In genomic region chr14:31568151-31568550, GRCh38 we compare ENCODE assay signal across 20 cellular contexts. TPM values are rescaled to one million over a fixed set of nuclear protein-coding genes. Genes with fewer than 3 reads are reported as not detected.
A peak's percentile ranks its signal among the peaks of the same experiment; 100 is the strongest.
DNase-seq lines count a peak whose midpoint lies in the region; ATAC-seq and TF ChIP-seq lines count a peak whose summit lies in the region.
"Had no signal": no experiment of that assay in that cellular context is flagged by ENCODE, and none has a peak within 500 bp of the region (broad histone marks: within the 10 kb centered on the region; RNA-seq: fewer than 3 reads in every experiment).

No MANE protein-coding gene starts in this region.

- BruUV-seq in MCF 10A (replicated peaks; lab: Mats Ljungman, UMichigan): no TSS peak

- DNase-seq in MCF 10A (ENCODE audit: unreplicated experiment): peak; percentile 4
- DNase-seq in breast epithelium (ENCODE audit: low spot score in 2 of 2): no peak
- DNase-seq in adipocyte (ENCODE audit: low read depth): no peak
- DNase-seq in fibroblast of the aortic adventitia (ENCODE audit: low read depth): peak; percentile 56
- no peak for DNase-seq in NAMALWA (ENCODE audit: low spot score)
- no peak for DNase-seq in NCI-H2171 (lab: John Stamatoyannopoulos, UW)
- DNase-seq in NCI-H510A (lab: John Stamatoyannopoulos, UW): no peak
- DNase-seq: ACHN; activated CD8-positive, alpha-beta memory T cell treated with anti-CD3 and anti-CD28 coated beads for 24 hours; CD8-positive, alpha-beta memory T cell; colonic mucosa; NCI-H1105; uterus had no signal

- peaks cover 8% of the 10 kb centered on the region for H3K4me1 Mint-ChIP-seq in MCF 10A (ENCODE audit: insufficient read depth, unreplicated experiment)
- peaks cover 13% of the 10 kb centered on the region for H3K4me1 Mint-ChIP-seq in stimulated activated memory B cell treated with anti-CD40 and anti-IgM and Interleukin-4, amounts not matched to agents 10 μg/mL and 1 μg/mL and 100 μg/mL, for 72 hours
- H3K4me1 Mint-ChIP-seq: WTC11 had no signal

- intact Hi-C loops in MCF 10A (cut with micrococcal nuclease) (no loop called here), breast epithelium (cut with DNase I; ENCODE audit: low total_unique reads) (no loop called here)

- CTCF ChIA-PET in MCF 10A (lab: Yijun Ruan, JAX): interaction anchor here (0.7 kb wide), 1 partner anchor 32 kb away, joined by 3 read pairs; no protein-coding TSS in a partner anchor

- POLR2A ChIA-PET in MCF 10A (lab: Yijun Ruan, JAX): interaction anchor here (1.6 kb wide), 1 partner anchor 148 kb away, joined by 3 read pairs; the partner anchor contains the start of gene HEATR5A

- no peaks in the 10 kb centered on the region for H3K9me3 Mint-ChIP-seq in MCF 10A (ENCODE audit: unreplicated experiment)
- H3K9me3 Mint-ChIP-seq in stimulated activated memory B cell treated with anti-CD40 and anti-IgM and Interleukin-4, amounts not matched to agents 10 μg/mL and 1 μg/mL and 100 μg/mL, for 72 hours: no peaks in the 10 kb centered on the region
- H3K9me3 Mint-ChIP-seq: activated T-helper 17 cell treated with anti-CD3 and anti-CD28 coated beads, Interleukin-2, amount 50 U/mL, for 72 hours; CD8-positive, alpha-beta memory T cell; stimulated activated naive CD8-positive, alpha-beta T cell treated with anti-CD3 and anti-CD28 coated beads, Interleukin-15, Interleukin-2, amounts not matched to agents 100 ng/mL and 50 ng/mL, for 24 hours; WTC11 had no signal

- no peak overlapping the region for H3K27ac Mint-ChIP-seq in MCF 10A (ENCODE audit: low read depth, unreplicated experiment)
- peak overlapping the region; percentile 42 for H3K27ac Mint-ChIP-seq in stimulated activated memory B cell treated with anti-CD40 and anti-IgM and Interleukin-4, amounts not matched to agents 10 μg/mL and 1 μg/mL and 100 μg/mL, for 72 hours
- H3K27ac Mint-ChIP-seq: activated T-helper 17 cell treated with anti-CD3 and anti-CD28 coated beads, Interleukin-2, amount 50 U/mL, for 72 hours; stimulated activated naive CD8-positive, alpha-beta T cell treated with anti-CD3 and anti-CD28 coated beads, Interleukin-15, Interleukin-2, amounts not matched to agents 100 ng/mL and 50 ng/mL, for 24 hours; WTC11 had no signal

- H3K4me3 Mint-ChIP-seq in MCF 10A (ENCODE audit: unreplicated experiment): no peak overlapping the region
- no peak overlapping the region for H3K4me3 Mint-ChIP-seq in stimulated activated memory B cell treated with anti-CD40 and anti-IgM and Interleukin-4, amounts not matched to agents 10 μg/mL and 1 μg/mL and 100 μg/mL, for 72 hours
- H3K4me3 Mint-ChIP-seq: activated T-helper 17 cell treated with anti-CD3 and anti-CD28 coated beads, Interleukin-2, amount 50 U/mL, for 72 hours; CD8-positive, alpha-beta memory T cell; stimulated activated naive CD8-positive, alpha-beta T cell treated with anti-CD3 and anti-CD28 coated beads, Interleukin-15, Interleukin-2, amounts not matched to agents 100 ng/mL and 50 ng/mL, for 24 hours; WTC11 had no signal

- H3K27me3 Mint-ChIP-seq in MCF 10A (ENCODE audit: insufficient read depth, unreplicated experiment): no peaks in the 10 kb centered on the region
- H3K27me3 Mint-ChIP-seq in stimulated activated memory B cell treated with anti-CD40 and anti-IgM and Interleukin-4, amounts not matched to agents 10 μg/mL and 1 μg/mL and 100 μg/mL, for 72 hours: no peaks in the 10 kb centered on the region
- H3K27me3 Mint-ChIP-seq: activated T-helper 17 cell treated with anti-CD3 and anti-CD28 coated beads, Interleukin-2, amount 50 U/mL, for 72 hours; CD8-positive, alpha-beta memory T cell; stimulated activated naive CD8-positive, alpha-beta T cell treated with anti-CD3 and anti-CD28 coated beads, Interleukin-15, Interleukin-2, amounts not matched to agents 100 ng/mL and 50 ng/mL, for 24 hours had no signal

- ATAC-seq in stimulated activated memory B cell treated with anti-CD40 and anti-IgM and Interleukin-4, amounts not matched to agents 10 μg/mL and 1 μg/mL and 100 μg/mL, for 72 hours: no peak
- ATAC-seq: activated T-helper 17 cell treated with anti-CD3 and anti-CD28 coated beads, Interleukin-2, amount 50 U/mL, for 72 hours; WTC11 had no signal

- H3K36me3 Mint-ChIP-seq in MCF 10A (ENCODE audit: insufficient read depth, unreplicated experiment): peaks cover 18% of the 10 kb centered on the region
- H3K36me3 Mint-ChIP-seq in stimulated activated memory B cell treated with anti-CD40 and anti-IgM and Interleukin-4, amounts not matched to agents 10 μg/mL and 1 μg/mL and 100 μg/mL, for 72 hours: peaks cover 30% of the 10 kb centered on the region
- H3K36me3 Mint-ChIP-seq: WTC11 had no signal

- no peak overlapping the region for H3K27ac ChIP-seq in breast epithelium
- H3K27ac ChIP-seq: colonic mucosa, epithelial cell of prostate, parathyroid adenoma had no signal

- H3K36me3 ChIP-seq in breast epithelium (peaks cover 3% of the 10 kb centered on the region), adipocyte (ENCODE audit: control insufficient read depth, insufficient read depth, low read length, severe bottlenecking) (no peaks in the 10 kb centered on the region)
- H3K36me3 ChIP-seq: adrenal gland, colonic mucosa, uterus had no signal

- peak overlapping the region; percentile 77 for H3K9ac ChIP-seq in adipocyte (ENCODE audit: low read length)
- H3K9ac ChIP-seq: parathyroid adenoma had no signal

- H3K9me3 ChIP-seq in breast epithelium: no peaks in the 10 kb centered on the region
- H3K9me3 ChIP-seq in adipocyte (ENCODE audit: control insufficient read depth, low read length): no peaks in the 10 kb centered on the region
- H3K9me3 ChIP-seq: adrenal gland, colonic mucosa, uterus had no signal

- no peak overlapping the region for H3K4me3 ChIP-seq in breast epithelium
- peak overlapping the region; percentile 74 for H3K4me3 ChIP-seq in adipocyte (ENCODE audit: low read length)
- no peak overlapping the region for H3K4me3 ChIP-seq in fibroblast of the aortic adventitia (ENCODE audit: low read depth, low read length)
- H3K4me3 ChIP-seq: adrenal gland, colonic mucosa, uterus had no signal

- H3K27me3 ChIP-seq in breast epithelium (no peaks in the 10 kb centered on the region), adipocyte (replicated peaks; ENCODE audit: control insufficient read depth, insufficient read depth, low read length) (no peaks in the 10 kb centered on the region)
- H3K27me3 ChIP-seq: adrenal gland, colonic mucosa, uterus had no signal

- TF ChIP-seq POLR2A in breast epithelium (IDR thresholded peaks at IDR 0.05): no peak

- no peaks in the 10 kb centered on the region for H3K4me1 ChIP-seq in breast epithelium
- H3K4me1 ChIP-seq in adipocyte (ENCODE audit: control insufficient read depth, insufficient read depth, low read length): peaks cover 29% of the 10 kb centered on the region
- H3K4me1 ChIP-seq: colonic mucosa, parathyroid adenoma, uterus had no signal

- TF ChIP-seq CTCF in MCF 10A (IDR thresholded peaks at IDR 0.05; ENCODE audit: unreplicated experiment) (no peak), breast epithelium (IDR thresholded peaks at IDR 0.05) (no peak), fibroblast of the aortic adventitia (IDR thresholded peaks at IDR 0.05; ENCODE audit: insufficient read depth, low read length) (no peak)

RNA-seq across cellular contexts. Expression of gene NUBPL, which starts 6.9 kb away (rescaled TPM):
- total RNA-seq in MCF 10A (2022) (12.3 and 13.7 TPM in 2 replicates), breast epithelium (10 to 100 TPM; 10.9 to 16.2 (median 12.5) TPM), fibroblast of the aortic adventitia (ENCODE audit: low replicate concordance) (10.5 and 18.9 TPM in 2 replicates)

Comparison
In these comparisons a context has a peak if more than half of its experiments do, and no peak if none do; other contexts are left out.
1. DNase-seq: peak in MCF 10A (single experiment) and fibroblast of the aortic adventitia (single experiment); none in breast epithelium (0 of 2), adipocyte (single experiment), NAMALWA (single experiment), NCI-H2171 (single experiment) and NCI-H510A (single experiment).